8 cellular contexts compared by ENCODE assay signal in the genomic region with DNA sequence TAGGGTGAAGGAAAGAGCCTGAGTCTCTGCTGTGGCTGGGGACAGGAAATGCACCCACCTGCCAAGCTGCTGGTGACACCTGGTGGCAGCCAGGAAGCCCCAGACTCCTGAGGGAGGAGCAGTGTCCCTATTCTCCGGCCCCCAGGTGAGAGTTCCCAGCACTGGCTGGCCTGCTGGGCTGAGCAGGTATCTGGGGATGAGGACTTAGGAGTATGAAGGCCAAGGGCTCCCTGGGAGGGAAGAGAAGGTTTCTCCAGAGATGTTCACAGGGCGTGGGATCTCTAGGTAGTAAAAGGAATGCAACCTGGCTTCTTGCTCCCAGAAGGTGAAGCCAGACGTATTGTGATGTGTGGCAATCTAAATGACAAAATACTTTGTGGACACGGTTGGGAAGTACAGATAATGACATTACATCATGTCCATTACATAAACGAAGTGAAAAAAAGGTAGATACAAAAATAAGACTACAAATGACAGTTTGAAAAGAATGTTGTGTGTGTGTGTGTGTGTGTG.
DNase-seq lines count a peak whose midpoint lies in the region; ATAC-seq, FAIRE-seq and TF ChIP-seq lines count a peak whose summit lies in the region.

No MANE protein-coding gene starts in this region.

- dilution Hi-C loops in keratinocyte (cut with MboI; ENCODE audit: extremely low pct_ligation_motif_present, low sequenced_read_pairs), result loop anchor here (25.0 kb wide), 1 partner anchor 124 kb away; no protein-coding TSS in a partner anchor

- FAIRE-seq in GM18507 (lab: Jason Lieb, UNC) (peak; percentile 29), keratinocyte (lab: Jason Lieb, UNC) (no peak)

- no peak for ATAC-seq in HG03135 (IDR thresholded peaks at IDR 0.05; ENCODE audit: unreplicated experiment)
- ATAC-seq in GM21786 (IDR thresholded peaks at IDR 0.05; ENCODE audit: unreplicated experiment), result no peak

- in situ Hi-C loops in Caki2 (cut with HindIII; ENCODE audit: low pct_unique_long_range_greater_than_20kb, low sequenced_read_pairs), result no loop called here

- no peak overlapping the region for H3K27ac ChIP-seq in keratinocyte (ENCODE audit: control insufficient read depth, insufficient read depth, low read length)

- H3K79me2 ChIP-seq in keratinocyte (ENCODE audit: control insufficient read depth, insufficient read depth, low read length), result no peaks in the 10 kb centered on the region

- H3K9me1 ChIP-seq in keratinocyte (ENCODE audit: control insufficient read depth, extremely low read depth, insufficient read depth, low read length), result no peaks in the 10 kb centered on the region

- H3K36me3 ChIP-seq in keratinocyte (ENCODE audit: control insufficient read depth in 2 of 2, extremely low read depth in 1 of 2, insufficient read depth in 2 of 2, low read length in 2 of 2), result no peaks in the 10 kb centered on the region

- no peaks in the 10 kb centered on the region for H3K4me1 ChIP-seq in keratinocyte (ENCODE audit: control insufficient read depth, extremely low read depth, insufficient read depth, low read length)

- no peak overlapping the region for H2AFZ ChIP-seq in keratinocyte (ENCODE audit: control insufficient read depth, low read length)

- H3K27me3 ChIP-seq in keratinocyte (ENCODE audit: control insufficient read depth, extremely low read depth, insufficient read depth, low read length), result no peaks in the 10 kb centered on the region

- H4K20me1 ChIP-seq in keratinocyte (ENCODE audit: control insufficient read depth, extremely low read depth, insufficient read depth, low read length), result no peaks in the 10 kb centered on the region

- H3K9ac ChIP-seq in keratinocyte (ENCODE audit: control insufficient read depth, extremely low read depth, insufficient read depth, low read length), result no peak overlapping the region

- TF ChIP-seq CTCF in keratinocyte (optimal IDR thresholded peaks at IDR 0.05 in 1 of 3, IDR thresholded peaks at IDR 0.05 in 1 of 3, conservative IDR thresholded peaks at IDR 0.05 in 1 of 3; ENCODE audit: extremely low read depth in 1 of 3, insufficient read depth in 2 of 3, low read length in 3 of 3), result peak; percentile 16 to 56 (median 19)

- no peak overlapping the region for H3K4me2 ChIP-seq in keratinocyte (ENCODE audit: control insufficient read depth, extremely low read depth, insufficient read depth, low read depth, low read length)

- H3K9me3 ChIP-seq in keratinocyte (ENCODE audit: control insufficient read depth, low read depth, low read length), result no peaks in the 10 kb centered on the region

- DNase-seq in Caki2 (ENCODE audit: low read depth) (peak; percentile 19), GM18507 (ENCODE audit: extremely low spot score, insufficient read length, low read depth) (no peak), OCI-M1 (lab: John Stamatoyannopoulos, UW) (peak; percentile 3), keratinocyte (ENCODE audit: low read depth, low spot score) (no peak), Ammon's horn (ENCODE audit: low spot score) (no peak), NCI-H446 treated with DMSO at 0.1 percent for 48 hours (lab: John Stamatoyannopoulos, UW) (no peak)

- no peak overlapping the region for H3K4me3 ChIP-seq in keratinocyte (ENCODE audit: control insufficient read depth in 2 of 3, extremely low read depth in 1 of 3, insufficient read depth in 2 of 3, low read depth in 1 of 3, low read length in 3 of 3)

Comparison
In these comparisons a context has a peak if more than half of its experiments do, and no peak if none do; other contexts are left out.
1. DNase-seq: peak in Caki2 (single experiment) and OCI-M1 (single experiment); none in GM18507 (single experiment), keratinocyte (single experiment), Ammon's horn (single experiment) and NCI-H446 treated with DMSO at 0.1 percent for 48 hours (single experiment).